1 cellular context compared by ENCODE assay signal in the genomic region with DNA sequence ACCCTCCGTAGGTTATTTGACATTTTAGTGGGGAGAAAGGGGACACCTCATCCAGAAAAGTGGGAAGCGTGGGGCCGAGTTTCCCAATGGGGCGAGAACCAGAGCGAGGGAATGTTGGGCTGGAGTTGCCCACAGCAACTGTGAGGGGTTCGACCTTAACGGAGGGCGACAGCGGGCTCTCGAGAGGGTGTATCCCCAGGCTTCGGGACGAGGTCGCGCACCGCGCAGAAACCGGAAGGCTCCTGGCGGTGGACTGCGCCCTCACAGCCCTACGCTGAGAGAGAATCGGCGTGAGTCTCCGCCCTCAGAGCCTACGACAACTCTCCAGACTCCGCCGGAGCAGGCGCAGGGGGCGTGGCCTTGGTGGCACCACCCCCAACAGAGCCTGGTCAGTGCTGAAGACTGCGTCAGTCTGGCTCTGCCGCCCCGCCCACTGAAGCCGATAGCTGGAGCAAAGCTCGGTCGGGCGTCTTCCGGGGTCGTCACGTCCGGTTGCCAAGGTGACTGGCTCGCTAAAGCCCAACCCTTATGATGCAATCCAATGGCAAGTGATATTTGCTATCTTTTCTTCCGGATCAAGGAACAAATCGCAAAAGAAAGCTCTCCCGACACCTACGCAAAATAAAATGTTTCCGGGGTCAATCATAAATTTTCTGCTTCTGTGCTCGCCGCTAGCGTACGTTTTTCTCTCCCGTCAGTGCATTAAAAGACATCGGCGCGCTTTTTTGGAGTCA.
TF ChIP-seq lines count a peak whose summit lies in the region.

A gene with protein sequence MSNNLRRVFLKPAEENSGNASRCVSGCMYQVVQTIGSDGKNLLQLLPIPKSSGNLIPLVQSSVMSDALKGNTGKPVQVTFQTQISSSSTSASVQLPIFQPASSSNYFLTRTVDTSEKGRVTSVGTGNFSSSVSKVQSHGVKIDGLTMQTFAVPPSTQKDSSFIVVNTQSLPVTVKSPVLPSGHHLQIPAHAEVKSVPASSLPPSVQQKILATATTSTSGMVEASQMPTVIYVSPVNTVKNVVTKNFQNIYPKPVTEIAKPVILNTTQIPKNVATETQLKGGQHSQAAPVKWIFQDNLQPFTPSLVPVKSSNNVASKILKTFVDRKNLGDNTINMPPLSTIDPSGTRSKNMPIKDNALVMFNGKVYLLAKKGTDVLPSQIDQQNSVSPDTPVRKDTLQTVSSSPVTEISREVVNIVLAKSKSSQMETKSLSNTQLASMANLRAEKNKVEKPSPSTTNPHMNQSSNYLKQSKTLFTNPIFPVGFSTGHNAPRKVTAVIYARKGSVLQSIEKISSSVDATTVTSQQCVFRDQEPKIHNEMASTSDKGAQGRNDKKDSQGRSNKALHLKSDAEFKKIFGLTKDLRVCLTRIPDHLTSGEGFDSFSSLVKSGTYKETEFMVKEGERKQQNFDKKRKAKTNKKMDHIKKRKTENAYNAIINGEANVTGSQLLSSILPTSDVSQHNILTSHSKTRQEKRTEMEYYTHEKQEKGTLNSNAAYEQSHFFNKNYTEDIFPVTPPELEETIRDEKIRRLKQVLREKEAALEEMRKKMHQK (minus strand): TSS at position 257 of the 734 bp plus-strand sequence. CDS start 234 bp downstream, at position 23.

TF ChIP-seq in H1, 55 proteins besides CTCF, POLR2A, EP300 and RAD21:
- TF ChIP-seq NRF1 (IDR thresholded peaks at IDR 0.05; ENCODE audit: low read depth, low read length) (peak; percentile 37; the same call in 1 of the 2 replicates), GABPA (IDR thresholded peaks at IDR 0.05; ENCODE audit: borderline replicate concordance, insufficient read depth, low read length) (peak; percentile 79), TAF1 (IDR thresholded peaks at IDR 0.05; ENCODE audit: low read depth, low read length) (peak; percentile 52), CEBPB (IDR thresholded peaks at IDR 0.05; ENCODE audit: low read depth, low read length) (peak; percentile 97), SP1 (IDR thresholded peaks at IDR 0.05; ENCODE audit: low read depth, low read length) (peak; percentile 71; the same call in 1 of the 2 replicates), KDM4A (IDR thresholded peaks at IDR 0.05; ENCODE audit: low read depth, low read length, severe bottlenecking) (peak; percentile 27), RBBP5 (IDR thresholded peaks at IDR 0.05; ENCODE audit: borderline replicate concordance, low read depth, low read length) (0 out of 2 replicates have a peak, but pooled peaks have one; percentile 34), PHF8 (conservative IDR thresholded peaks at IDR 0.05; ENCODE audit: low read depth, low read length) (peak; percentile 62), ASH2L (IDR thresholded peaks at IDR 0.05; ENCODE audit: low read length) (peak; percentile 76), TBP (IDR thresholded peaks at IDR 0.05; ENCODE audit: low read depth, low read length) (peak; percentile 62; the same call in 1 of the 2 replicates), RXRA (IDR thresholded peaks at IDR 0.05; ENCODE audit: insufficient read depth, low read depth, low read length) (no peak), POU5F1 (IDR thresholded peaks at IDR 0.05; ENCODE audit: low read depth, low read length) (no peak), POLR2AphosphoS5 (IDR thresholded peaks at IDR 0.05; ENCODE audit: low read depth, low read length) (peak; percentile 90), SRF (IDR thresholded peaks at IDR 0.05; ENCODE audit: low read depth, low read length) (no peak), CBX8 (IDR thresholded peaks at IDR 0.05; ENCODE audit: borderline replicate concordance, low read depth, low read length) (no peak), FOSL1 (IDR thresholded peaks at IDR 0.05; ENCODE audit: insufficient read depth, low read depth, low read length) (no peak), CREB1 (IDR thresholded peaks at IDR 0.05) (peak; percentile 77)
- TF ChIP-seq, protein P1, sequence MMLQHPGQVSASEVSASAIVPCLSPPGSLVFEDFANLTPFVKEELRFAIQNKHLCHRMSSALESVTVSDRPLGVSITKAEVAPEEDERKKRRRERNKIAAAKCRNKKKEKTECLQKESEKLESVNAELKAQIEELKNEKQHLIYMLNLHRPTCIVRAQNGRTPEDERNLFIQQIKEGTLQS (IDR thresholded peaks at IDR 0.05; ENCODE audit: insufficient read depth, low read depth, low read length), result peak; percentile 34; the same call in 1 of the 2 replicates
TF ChIP-seq in H1: peak in this region for 13.
